In genomic region chr4:5893013-5893580, GRCh38 we compare ENCODE assay signal across 9 cellular contexts. TPM values are rescaled to one million over a fixed set of nuclear protein-coding genes. Genes with fewer than 3 reads are reported as not detected.
DNase-seq lines count a peak whose midpoint lies in the region; ATAC-seq, FAIRE-seq and TF ChIP-seq lines count a peak whose summit lies in the region.
"Had no signal": no experiment of that assay in that cellular context is flagged by ENCODE, and none has a peak within 500 bp of the region (broad histone marks: within the 10 kb centered on the region; RNA-seq: fewer than 3 reads in every experiment).

Gene CRMP1 (minus strand): TSS chr4:5893086. CDS start chr4:5892969, 117 bp downstream.

- H3K36me3 ChIP-seq in mucosa of descending colon (ENCODE audit: low read depth) = no peaks in the 10 kb centered on the region
- H3K36me3 ChIP-seq: neutrophil had no signal

- FAIRE-seq in urothelium cell line (lab: Jason Lieb, UNC) = no peak

- H3K27me3 Mint-ChIP-seq in central memory CD8-positive, alpha-beta T cell = peaks cover 81% of the 10 kb centered on the region

- H3K4me1 Mint-ChIP-seq in central memory CD8-positive, alpha-beta T cell = peaks cover 11% of the 10 kb centered on the region

- H3K9me3 ChIP-seq in mucosa of descending colon = no peaks in the 10 kb centered on the region
- H3K9me3 ChIP-seq: neutrophil had no signal

- peaks cover 6% of the 10 kb centered on the region for H3K9me3 Mint-ChIP-seq in central memory CD8-positive, alpha-beta T cell
- H3K9me3 Mint-ChIP-seq in activated naive CD4-positive, alpha-beta T cell treated with anti-CD3 and anti-CD28 coated beads, Interleukin-2, amount 50 U/mL, for 72 hours = peaks cover 0 to 15% of the 10 kb centered on the region in 2 donors

- H3K27ac Mint-ChIP-seq in central memory CD8-positive, alpha-beta T cell (ENCODE audit: low read depth) = peak within 1 kb of the TSS; percentile 71
- no peak within 1 kb of the TSS for H3K27ac Mint-ChIP-seq in activated naive CD4-positive, alpha-beta T cell treated with anti-CD3 and anti-CD28 coated beads, Interleukin-2, amount 50 U/mL, for 72 hours

- intact Hi-C loops in mucosa of descending colon (cut with DNase I, micrococcal nuclease) = no loop called here

- H3K36me3 Mint-ChIP-seq in central memory CD8-positive, alpha-beta T cell (ENCODE audit: insufficient read depth) = peaks cover 6% of the 10 kb centered on the region
- peaks cover 9 to 30% of the 10 kb centered on the region in 2 donors for H3K36me3 Mint-ChIP-seq in activated naive CD4-positive, alpha-beta T cell treated with anti-CD3 and anti-CD28 coated beads, Interleukin-2, amount 50 U/mL, for 72 hours

- DNase-seq in COLO829 (ENCODE audit: low spot score) (peak; percentile 16), NCI-H1694 (lab: John Stamatoyannopoulos, UW) (peak; percentile 41), mucosa of descending colon (no peak), urothelium cell line (ENCODE audit: low spot score) (no peak), KG1 (lab: John Stamatoyannopoulos, UW) (no peak)
- no peak for DNase-seq in central memory CD8-positive, alpha-beta T cell (ENCODE audit: low spot score in 2 of 2)
- no peak for DNase-seq in activated naive CD4-positive, alpha-beta T cell treated with anti-CD3 and anti-CD28 coated beads, Interleukin-2, amount 50 U/mL, for 72 hours (ENCODE audit: low spot score in 2 of 2)

- no peak within 1 kb of the TSS for H3K4me3 ChIP-seq in mucosa of descending colon

- no peak for TF ChIP-seq CTCF in mucosa of descending colon (IDR thresholded peaks at IDR 0.05)

- H3K4me3 Mint-ChIP-seq in central memory CD8-positive, alpha-beta T cell = peak within 1 kb of the TSS; percentile 19

- no peak for ATAC-seq in central memory CD8-positive, alpha-beta T cell (replicated peaks; ENCODE audit: extremely low read depth, poor library complexity, severe bottlenecking)
- peak; percentile 31 for ATAC-seq in mucosa of descending colon
- ATAC-seq in activated naive CD4-positive, alpha-beta T cell treated with anti-CD3 and anti-CD28 coated beads, Interleukin-2, amount 50 U/mL, for 72 hours = no peak
- no peak for ATAC-seq in GM21360 (IDR thresholded peaks at IDR 0.05; ENCODE audit: unreplicated experiment)

- peaks cover under 1% of the 10 kb centered on the region for H3K4me1 ChIP-seq in mucosa of descending colon (ENCODE audit: low read depth)

RNA-seq across cellular contexts. Expression of gene CRMP1, which starts in this region (rescaled TPM):
- total RNA-seq in mucosa of descending colon = 1 to 10 TPM in 2 of 3 donors, under 1 TPM in 1; 0.58 to 4.4 (median 1.0) TPM
- total RNA-seq in activated naive CD4-positive, alpha-beta T cell treated with anti-CD3 and anti-CD28 coated beads, Interleukin-2, amount 50 U/mL, for 72 hours = not detected

Comparison
In these comparisons a context has a peak if more than half of its experiments do, and no peak if none do; other contexts are left out.
1. DNase-seq: peak in COLO829 (single experiment) and NCI-H1694 (single experiment); none in central memory CD8-positive, alpha-beta T cell (0 of 2), mucosa of descending colon (0 of 3), activated naive CD4-positive, alpha-beta T cell treated with anti-CD3 and anti-CD28 coated beads, Interleukin-2, amount 50 U/mL, for 72 hours (0 of 2), urothelium cell line (single experiment) and KG1 (single experiment).